Comparison of ENCODE assay signal across 8 cellular contexts in the genomic region with DNA sequence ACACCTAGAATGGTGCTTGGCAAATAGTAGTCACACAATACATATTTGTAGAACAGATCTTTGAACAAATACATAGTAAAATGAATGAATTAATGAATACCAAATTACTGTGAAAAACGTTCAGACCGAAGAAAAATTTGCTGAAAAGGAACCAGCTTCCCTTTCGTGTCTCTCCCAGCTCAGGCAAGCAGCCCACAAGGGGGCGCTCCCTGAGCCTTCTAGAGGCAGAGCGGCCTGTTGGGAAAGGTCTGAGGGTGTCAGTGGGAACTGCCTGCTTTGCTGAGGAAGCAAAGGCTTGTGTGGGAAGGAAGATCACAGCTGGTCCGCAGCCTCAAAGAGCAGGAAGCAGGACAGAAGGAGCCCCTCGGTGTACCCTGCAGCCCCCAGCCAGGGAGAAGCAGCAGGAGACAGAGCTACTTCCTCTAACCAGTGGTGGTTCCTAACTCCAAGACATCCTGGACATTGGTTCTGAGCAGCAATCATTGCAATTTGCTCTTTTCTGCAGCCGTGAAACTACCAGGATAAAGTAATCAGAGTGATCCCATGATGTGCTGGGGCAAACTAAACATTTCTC.
DNase-seq lines count a peak whose midpoint lies in the region; ATAC-seq and TF ChIP-seq lines count a peak whose summit lies in the region.

No MANE protein-coding gene starts in this region.

- no peak overlapping the region for H3K27ac Mint-ChIP-seq in T-helper 17 cell

- H3K4me1 Mint-ChIP-seq in T-helper 17 cell: peaks cover 2% of the 10 kb centered on the region

- no peaks in the 10 kb centered on the region for H3K36me3 ChIP-seq in right lobe of liver

- TF ChIP-seq CTCF in C4-2B (conservative IDR thresholded peaks at IDR 0.05) (peak; percentile 86), right lobe of liver (IDR thresholded peaks at IDR 0.05) (peak in 3 of 4 donors; percentile 30 to 59 (median 43))

- 25% methylated on average over 8 of the region's 8 CpGs for WGBS in right lobe of liver (ENCODE audit: insufficient coverage, low coverage, low lambda C conversion rate, missing lambda C conversion rate)

- H3K9me3 ChIP-seq in right lobe of liver: no peaks in the 10 kb centered on the region
- H3K9me3 ChIP-seq in T-helper 17 cell (ENCODE audit: control insufficient read depth, low read length, poor library complexity, severe bottlenecking): no peaks in the 10 kb centered on the region

- DNase-seq in KBM-7: peak; percentile 54
- peak; percentile 40 to 47 for DNase-seq in activated CD4-positive, alpha-beta T cell treated with anti-CD3 and anti-CD28 coated beads, Interleukin-2, amount 50 U/mL, for 48 hours
- peak in 1 of 3 donors; percentile 61 for DNase-seq in right lobe of liver
- no peak for DNase-seq in central memory CD4-positive, alpha-beta T cell
- no peak for DNase-seq in T-helper 17 cell

- no peak overlapping the region for H3K4me3 Mint-ChIP-seq in T-helper 17 cell

- peaks cover 2% of the 10 kb centered on the region for H3K36me3 Mint-ChIP-seq in T-helper 17 cell (ENCODE audit: low read depth)

- no peaks in the 10 kb centered on the region for H3K27me3 ChIP-seq in right lobe of liver

- in situ Hi-C loops in KBM-7 (cut with MboI; ENCODE audit: low pct_unique_long_range_greater_than_20kb, low sequenced_read_pairs): no loop called here

- TF ChIP-seq POLR2A in right lobe of liver (IDR thresholded peaks at IDR 0.05): no peak

- intact Hi-C loops in right lobe of liver (cut with DNase I): no loop called here

- H3K27ac ChIP-seq in C4-2B: no peak overlapping the region
- H3K27ac ChIP-seq in right lobe of liver: no peak overlapping the region

- ATAC-seq in right lobe of liver: peak; percentile 65 to 80 (median 75)
- no peak for ATAC-seq in GM21367 (IDR thresholded peaks at IDR 0.05; ENCODE audit: unreplicated experiment)
- ATAC-seq in GM21381 (IDR thresholded peaks at IDR 0.05; ENCODE audit: unreplicated experiment): no peak
- no peak for ATAC-seq in T-helper 17 cell

- no peak overlapping the region for H3K4me3 ChIP-seq in right lobe of liver

- peaks cover 30% of the 10 kb centered on the region for H3K27me3 Mint-ChIP-seq in T-helper 17 cell

- H3K4me1 ChIP-seq in right lobe of liver: no peaks in the 10 kb centered on the region

Comparison
In these comparisons a context has a peak if more than half of its experiments do, and no peak if none do; other contexts are left out.
1. DNase-seq: peak in KBM-7 (single experiment) and activated CD4-positive, alpha-beta T cell treated with anti-CD3 and anti-CD28 coated beads, Interleukin-2, amount 50 U/mL, for 48 hours (2 of 2); none in central memory CD4-positive, alpha-beta T cell (single experiment) and T-helper 17 cell (0 of 3).
2. ATAC-seq: peak in right lobe of liver (4 of 4); none in GM21367 (single experiment), GM21381 (single experiment) and T-helper 17 cell (single experiment).